ENCODE assay signal across 28 cellular contexts in genomic region chr10:20874261-20874660, GRCh38. TPM values are rescaled to one million over a fixed set of nuclear protein-coding genes. Genes with fewer than 3 reads are reported as not detected.
"Had no signal": no experiment of that assay in that cellular context is flagged by ENCODE, and none has a peak within 500 bp of the region (broad histone marks: within the 10 kb centered on the region; RNA-seq: fewer than 3 reads in every experiment).

No MANE protein-coding gene starts in this region.

- H3K9me3 Mint-ChIP-seq: immature natural killer cell; natural killer cell treated with Interleukin-12 subunit alpha and Interleukin-12 subunit beta and Interleukin-15 and Interleukin-18, amount 100 ng/mL, for 72 hours; stimulated activated naive CD8-positive, alpha-beta T cell treated with anti-CD3 and anti-CD28 coated beads, Interleukin-15, Interleukin-2, amounts not matched to agents 100 ng/mL and 50 ng/mL, for 24 hours had no signal

- H3K36me3 Mint-ChIP-seq: immature natural killer cell; naive thymus-derived CD4-positive, alpha-beta T cell; natural killer cell treated with Interleukin-12 subunit alpha and Interleukin-12 subunit beta and Interleukin-15 and Interleukin-18, amount 100 ng/mL, for 72 hours; stimulated activated effector memory CD8-positive, alpha-beta T cell treated with anti-CD3 and anti-CD28 coated beads, Interleukin-12 subunit alpha, Interleukin-12 subunit beta, amount 100 ng/mL, for 72 hours had no signal

- H3K9me3 ChIP-seq: lower lobe of right lung, pancreas, prostate gland, spleen, suprapubic skin, thoracic aorta, tibial artery, upper lobe of right lung had no signal

- H3K27ac ChIP-seq: lower lobe of right lung, pancreas, prostate gland, spleen, suprapubic skin, thoracic aorta, tibial artery, upper lobe of right lung had no signal

- H3K27me3 Mint-ChIP-seq: stimulated activated naive CD8-positive, alpha-beta T cell treated with anti-CD3 and anti-CD28 coated beads, Interleukin-15, Interleukin-2, amounts not matched to agents 100 ng/mL and 50 ng/mL, for 24 hours had no signal

- DNase-seq: hypothalamus; immature natural killer cell; kidney; lower lobe of right lung; mammary epithelial cell; mesenchymal stem cell; naive thymus-derived CD4-positive, alpha-beta T cell; nucleus accumbens; pancreas; posterior cingulate gyrus; retina; right cardiac atrium; small intestine; spleen; stimulated activated CD4-positive, alpha-beta T cell treated with anti-CD3 and anti-CD28 coated beads, Interleukin-4, amount 100 ng/mL, for 24 hours; stimulated activated naive CD4-positive, alpha-beta T cell; tibial artery; trophoblast cell; upper lobe of right lung had no signal

- H3K4me1 ChIP-seq: lower lobe of right lung, prostate gland, spleen, suprapubic skin, tibial artery, upper lobe of right lung had no signal

- ATAC-seq: lower lobe of right lung; naive thymus-derived CD4-positive, alpha-beta T cell; natural killer cell treated with Interleukin-12 subunit alpha and Interleukin-12 subunit beta and Interleukin-15 and Interleukin-18, amount 100 ng/mL, for 72 hours; pancreas; right cardiac atrium; sciatic nerve; stimulated activated effector memory CD8-positive, alpha-beta T cell treated with anti-CD3 and anti-CD28 coated beads, Interleukin-12 subunit alpha, Interleukin-12 subunit beta, amount 100 ng/mL, for 72 hours; upper lobe of right lung had no signal

- H3K4me3 ChIP-seq: lower lobe of right lung, pancreas, prostate gland, spleen, suprapubic skin, thoracic aorta, tibial artery, upper lobe of right lung had no signal

- H3K4me1 Mint-ChIP-seq: immature natural killer cell; naive thymus-derived CD4-positive, alpha-beta T cell; neural crest cell; stimulated activated effector memory CD8-positive, alpha-beta T cell treated with anti-CD3 and anti-CD28 coated beads, Interleukin-12 subunit alpha, Interleukin-12 subunit beta, amount 100 ng/mL, for 72 hours had no signal

- H3K4me3 Mint-ChIP-seq: immature natural killer cell; mesothelial cell of epicardium; naive thymus-derived CD4-positive, alpha-beta T cell; natural killer cell treated with Interleukin-12 subunit alpha and Interleukin-12 subunit beta and Interleukin-15 and Interleukin-18, amount 100 ng/mL, for 72 hours; neural crest cell; stimulated activated effector memory CD8-positive, alpha-beta T cell treated with anti-CD3 and anti-CD28 coated beads, Interleukin-12 subunit alpha, Interleukin-12 subunit beta, amount 100 ng/mL, for 72 hours; stimulated activated naive CD8-positive, alpha-beta T cell treated with anti-CD3 and anti-CD28 coated beads, Interleukin-15, Interleukin-2, amounts not matched to agents 100 ng/mL and 50 ng/mL, for 24 hours had no signal

- H3K27me3 ChIP-seq: pancreas, spleen, suprapubic skin, tibial artery, upper lobe of right lung had no signal

- H3K27ac Mint-ChIP-seq: immature natural killer cell; mesothelial cell of epicardium; naive thymus-derived CD4-positive, alpha-beta T cell; natural killer cell treated with Interleukin-12 subunit alpha and Interleukin-12 subunit beta and Interleukin-15 and Interleukin-18, amount 100 ng/mL, for 72 hours; stimulated activated effector memory CD8-positive, alpha-beta T cell treated with anti-CD3 and anti-CD28 coated beads, Interleukin-12 subunit alpha, Interleukin-12 subunit beta, amount 100 ng/mL, for 72 hours; stimulated activated naive CD8-positive, alpha-beta T cell treated with anti-CD3 and anti-CD28 coated beads, Interleukin-15, Interleukin-2, amounts not matched to agents 100 ng/mL and 50 ng/mL, for 24 hours had no signal

- H3K36me3 ChIP-seq: pancreas, prostate gland, spleen, thoracic aorta, tibial artery had no signal

RNA-seq across cellular contexts. Expression of gene NEBL, which starts 22.9 kb away (rescaled TPM):
- total RNA-seq: natural killer cell treated with Interleukin-12 subunit alpha and Interleukin-12 subunit beta and Interleukin-15 and Interleukin-18, amount 100 ng/mL, for 72 hours had no signal
- polyA plus RNA-seq: immature natural killer cell had no signal
